10 cellular contexts compared by ENCODE assay signal in the genomic region with DNA sequence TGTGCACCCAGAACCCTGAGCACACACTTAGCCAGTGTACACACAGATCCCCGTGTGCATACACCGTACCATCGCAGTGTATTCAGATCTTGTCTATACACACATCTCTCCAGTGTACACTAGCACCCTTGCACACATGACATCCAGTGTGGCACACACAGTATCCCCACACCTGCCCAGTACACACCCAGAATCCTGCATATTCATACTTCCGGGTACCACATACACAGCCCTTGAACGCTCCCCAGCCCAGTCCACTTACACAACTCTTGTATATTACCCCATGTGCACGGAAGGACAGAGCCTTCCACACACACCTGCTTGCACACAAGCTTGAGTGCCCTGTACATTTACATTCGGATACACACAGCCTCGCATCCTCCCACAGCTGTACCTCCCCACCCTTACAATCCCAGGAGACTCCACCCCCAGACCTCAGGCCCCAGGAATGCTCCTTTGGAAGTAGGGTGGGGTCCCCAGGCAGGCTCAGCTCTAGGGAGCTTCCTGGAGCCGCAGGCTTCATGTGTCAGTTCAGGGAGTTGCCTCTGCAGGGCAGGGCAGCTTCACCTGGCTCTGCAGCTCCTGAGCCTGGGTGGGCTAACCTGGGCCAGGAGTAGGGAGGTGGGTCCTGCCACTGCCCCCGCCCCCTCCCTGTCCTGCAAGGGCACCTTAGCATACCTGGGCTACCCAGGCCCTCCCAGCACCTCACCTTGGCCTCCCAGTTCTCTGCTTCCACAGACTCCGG. TPM values are rescaled to one million over a fixed set of nuclear protein-coding genes. Genes with fewer than 3 reads are reported as not detected.
A peak's percentile ranks its signal among the peaks of the same experiment; 100 is the strongest.
DNase-seq lines count a peak whose midpoint lies in the region; ATAC-seq, FAIRE-seq and TF ChIP-seq lines count a peak whose summit lies in the region.
"Had no signal": no experiment of that assay in that cellular context is flagged by ENCODE, and none has a peak within 500 bp of the region (broad histone marks: within the 10 kb centered on the region; RNA-seq: fewer than 3 reads in every experiment).

No MANE protein-coding gene starts in this region.

- no peak overlapping the region for H3K4me3 ChIP-seq in Caco-2 (ENCODE audit: low read depth, low read length)
- H3K4me3 ChIP-seq in PC-9 = peak overlapping the region; percentile 29; the same call in 1 of the 2 replicates
- H3K4me3 ChIP-seq in gastroesophageal sphincter = no peak overlapping the region
- no peak overlapping the region for H3K4me3 ChIP-seq in pancreas
- H3K4me3 ChIP-seq: GM12878 had no signal

- no peaks in the 10 kb centered on the region for H3K9me2 ChIP-seq in PC-9 (ENCODE audit: insufficient read depth)

- H3K27ac ChIP-seq in PC-9 (peak overlapping the region; percentile 88), gastroesophageal sphincter (peak overlapping the region in 3 of 4 donors; percentile 91 to 98 (median 93)), pancreas (peak overlapping the region; percentile 28 to 73 (median 62))

- H3K36me3 Mint-ChIP-seq in Caco-2 (ENCODE audit: insufficient read depth, unreplicated experiment) = peaks cover 6% of the 10 kb centered on the region

- no peak for TF ChIP-seq EP300 in gastroesophageal sphincter (IDR thresholded peaks at IDR 0.05)

- ATAC-seq in gastroesophageal sphincter (no peak), pancreas (peak in 3 of 4 donors; percentile 0 to 2 (median 1))

- 7 to 27% methylated on average over 3 to 9 of the region's 11 CpGs for WGBS in gastroesophageal sphincter (ENCODE audit: low coverage in 1 of 2), 2 donors
- 52 to 61% methylated on average over 11 of the region's 11 CpGs for WGBS in pancreas, 2 donors

- no TSS peak for BruUV-seq in Caco-2 (replicated peaks; lab: Mats Ljungman, UMichigan)
- TSS peak; percentile 66 for BruUV-seq in PC-9 (replicated peaks; lab: Mats Ljungman, UMichigan)

- no peaks in the 10 kb centered on the region for H3K79me2 ChIP-seq in PC-9 (ENCODE audit: low read depth)

- CTCF ChIA-PET in Caco-2 (lab: Charles Lee) = interaction anchor here (0.6 to 3.3 kb wide), 21 partner anchors 10 to 160 kb away, joined by 3 to 45 read pairs (median 6); a partner anchor contains a TSS
- CTCF ChIA-PET in PC-9 (lab: Charles Lee) = interaction anchor here (0.6 to 3.3 kb wide), 18 partner anchors 9 to 166 kb away, joined by 3 to 37 read pairs (median 9); a partner anchor contains a TSS

- H3K9me3 Mint-ChIP-seq in Caco-2 (ENCODE audit: unreplicated experiment) = no peaks in the 10 kb centered on the region

- no peaks in the 10 kb centered on the region for H3K27me3 ChIP-seq in Caco-2 (replicated peaks; ENCODE audit: control insufficient read depth, insufficient read depth, low read length)
- H3K27me3 ChIP-seq in PC-9 (ENCODE audit: insufficient read depth, low read depth) = no peaks in the 10 kb centered on the region
- no peaks in the 10 kb centered on the region for H3K27me3 ChIP-seq in gastroesophageal sphincter
- H3K27me3 ChIP-seq in pancreas = no peaks in the 10 kb centered on the region

- no peaks in the 10 kb centered on the region; the same call in 1 of the 2 replicates for H3K36me3 ChIP-seq in Caco-2 (ENCODE audit: control insufficient read depth, insufficient read depth, low read length)
- H3K36me3 ChIP-seq in PC-9 (ENCODE audit: low read depth) = no peaks in the 10 kb centered on the region
- H3K36me3 ChIP-seq in gastroesophageal sphincter = peaks cover 0 to 17% of the 10 kb centered on the region in 2 donors
- H3K36me3 ChIP-seq in pancreas = peaks cover 0 to 2% (median 0%) of the 10 kb centered on the region in 3 donors

- H3F3A ChIP-seq in PC-9 (ENCODE audit: insufficient read depth, low read depth) = peaks cover 23% of the 10 kb centered on the region

- TF ChIP-seq CTCF in Caco-2 (IDR thresholded peaks at IDR 0.05; ENCODE audit: insufficient read depth in 1 of 2, low read depth in 1 of 2, low read length in 1 of 2, severe bottlenecking in 1 of 2, unreplicated experiment in 1 of 2) = no peak
- no peak for TF ChIP-seq CTCF in PC-9 (conservative IDR thresholded peaks at IDR 0.05)
- TF ChIP-seq CTCF in gastroesophageal sphincter (IDR thresholded peaks at IDR 0.05) = no peak
- no peak for TF ChIP-seq CTCF in pancreas (IDR thresholded peaks at IDR 0.05)

- POLR2A ChIA-PET in Caco-2 (lab: Charles Lee) = interaction anchor here (0.9 to 2.3 kb wide), 3 partner anchors 13 to 49 kb away, joined by 3 to 6 read pairs (median 6); no protein-coding TSS in a partner anchor
- POLR2A ChIA-PET in PC-9 (lab: Charles Lee; ENCODE audit: unreplicated experiment) = interaction anchor here (0.6 to 1.6 kb wide), 11 partner anchors 8 to 155 kb away, joined by 3 to 20 read pairs (median 9); a partner anchor contains a TSS

- DNase-seq in Caco-2 (peak; percentile 42 to 74), PC-9 (peak; percentile 89 to 92), pancreas (peak in 2 of 6 donors; percentile 42 to 72), HK-2 (ENCODE audit: unreplicated experiment) (no peak), ureter (ENCODE audit: low spot score) (no peak)
- no peak for DNase-seq in activated CD8-positive, alpha-beta memory T cell treated with anti-CD3 and anti-CD28 coated beads, Interleukin-2, amount 50 U/mL, for 48 hours
- DNase-seq in activated effector memory CD4-positive, alpha-beta T cell treated with anti-CD3 and anti-CD28 coated beads, Interleukin-2, amount 50 U/mL, for 16 hours = no peak
- DNase-seq: activated CD4-positive, alpha-beta T cell treated with anti-CD3 and anti-CD28 coated beads, Interleukin-2, amount 50 U/mL, for 1 hour had no signal

- no peaks in the 10 kb centered on the region for H3K27me3 Mint-ChIP-seq in Caco-2 (ENCODE audit: insufficient read depth, unreplicated experiment)

- no peak overlapping the region for H2AFZ ChIP-seq in PC-9

- H3K4me2 ChIP-seq in PC-9 = peak overlapping the region; percentile 65

- no peak for TF ChIP-seq POLR2A in gastroesophageal sphincter (IDR thresholded peaks at IDR 0.05)

- peak overlapping the region; percentile 3 for H3K4me3 Mint-ChIP-seq in Caco-2 (ENCODE audit: unreplicated experiment)

- H4K20me1 ChIP-seq in PC-9 (ENCODE audit: insufficient read depth) = no peaks in the 10 kb centered on the region

- H3K4me1 ChIP-seq in Caco-2 (peaks cover 16% of the 10 kb centered on the region), PC-9 (replicated peaks; ENCODE audit: insufficient read depth) (peaks cover 22% of the 10 kb centered on the region), gastroesophageal sphincter (peaks cover 20 to 100% (median 65%) of the 10 kb centered on the region in 3 donors), pancreas (peaks cover 0 to 21% (median 4%) of the 10 kb centered on the region in 3 donors)

- intact Hi-C loops in Caco-2 (cut with micrococcal nuclease; ENCODE audit: unreplicated experiment) = loop anchor here (2.0 kb wide), 1 partner anchor 105 kb away; no protein-coding TSS in a partner anchor
- intact Hi-C loops in PC-9 (cut with micrococcal nuclease; ENCODE audit: unreplicated experiment) = loop anchor here (1.0 to 5.0 kb wide), 7 partner anchors 11 to 160 kb away; a partner anchor contains a TSS
- intact Hi-C loops in pancreas (cut with DNase I) = loop anchor here in 2 of 3 donors (5.0 to 10.0 kb wide), 2 partner anchors 45 to 107 kb away; a partner anchor contains a TSS

- H3K27ac Mint-ChIP-seq in Caco-2 (ENCODE audit: unreplicated experiment) = peak overlapping the region; percentile 21

- H3K9me3 ChIP-seq in Caco-2 (no peaks in the 10 kb centered on the region), PC-9 (ENCODE audit: insufficient read depth, low read depth) (no peaks in the 10 kb centered on the region), gastroesophageal sphincter (no peaks in the 10 kb centered on the region), pancreas (no peaks in the 10 kb centered on the region)

- no peak for FAIRE-seq in pancreas (lab: Jason Lieb, UNC)
- FAIRE-seq: GM12878 had no signal

- peaks cover 32% of the 10 kb centered on the region for H3K4me1 Mint-ChIP-seq in Caco-2 (ENCODE audit: low read depth, unreplicated experiment)

RNA-seq across cellular contexts. Expression of a gene that starts 46.2 kb away (rescaled TPM):
- total RNA-seq in Caco-2 (2022) = 17.0 and 17.3 TPM in 2 replicates
- 45.9 and 48.8 TPM in 2 replicates for total RNA-seq in PC-9 (2021)
- total RNA-seq in gastroesophageal sphincter = 10 to 100 TPM; 18.2 to 50.3 (median 27.7) TPM
- 10 to 100 TPM; 10.4 to 22.4 (median 13.7) TPM for total RNA-seq in pancreas
- 10 to 100 TPM; 16.3 to 27.5 TPM for polyA plus RNA-seq in pancreas
- total RNA-seq in ureter = 27.3 TPM

Comparison
In these comparisons a context has a peak if more than half of its experiments do, and no peak if none do; other contexts are left out.
1. DNase-seq: peak in Caco-2 (2 of 2) and PC-9 (2 of 2); none in HK-2 (single experiment), activated CD8-positive, alpha-beta memory T cell treated with anti-CD3 and anti-CD28 coated beads, Interleukin-2, amount 50 U/mL, for 48 hours (single experiment), activated effector memory CD4-positive, alpha-beta T cell treated with anti-CD3 and anti-CD28 coated beads, Interleukin-2, amount 50 U/mL, for 16 hours (single experiment) and ureter (single experiment).
2. Peak in every context shown above with its lines, with median percentiles within 50 percentile points of each other: H3K27ac ChIP-seq.